Comparison of ENCODE assay signal across 9 cellular contexts in the genomic region with DNA sequence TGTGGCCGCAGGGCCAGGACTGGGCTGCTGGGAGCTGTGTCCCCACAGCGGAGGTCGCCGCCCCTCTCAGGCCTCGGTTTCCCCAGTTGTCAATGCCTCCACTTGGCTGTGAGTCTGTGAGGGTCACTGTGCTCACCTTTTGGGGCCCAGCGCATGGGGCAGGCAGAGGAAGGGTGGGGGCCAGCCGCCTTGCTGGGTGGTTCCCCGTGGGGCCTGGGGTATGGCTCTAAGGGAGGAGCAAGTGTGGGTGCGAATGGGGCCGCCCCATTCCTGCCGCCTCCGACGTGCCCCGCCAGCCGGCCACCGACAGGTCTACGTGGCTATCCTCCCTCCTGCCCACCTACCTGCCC. TPM values are rescaled to one million over a fixed set of nuclear protein-coding genes. Genes with fewer than 3 reads are reported as not detected.
DNase-seq lines count a peak whose midpoint lies in the region; ATAC-seq and TF ChIP-seq lines count a peak whose summit lies in the region.
"Had no signal": no experiment of that assay in that cellular context is flagged by ENCODE, and none has a peak within 500 bp of the region (broad histone marks: within the 10 kb centered on the region; RNA-seq: fewer than 3 reads in every experiment).

No MANE protein-coding gene starts in this region.

- H3K4me3 ChIP-seq in AG04449 (ENCODE audit: low read depth, low read length) (peak overlapping the region; percentile 57), IMR-90 (ENCODE audit: insufficient read depth, low read depth, low read length) (0 out of 2 replicates have a peak overlapping the region, but pooled peaks have one; percentile 32), coronary artery (peak overlapping the region; percentile 75), lower leg skin (ENCODE audit: low read depth, poor library complexity, severe bottlenecking) (no peak overlapping the region)

- TF ChIP-seq POLR2A in IMR-90 (IDR thresholded peaks at IDR 0.05; ENCODE audit: low read depth, low read length) (no peak), lower leg skin (IDR thresholded peaks at IDR 0.05) (no peak)

- H2AFZ ChIP-seq in IMR-90 (replicated peaks; ENCODE audit: low read length, poor library complexity), result peak overlapping the region; percentile 80

- no peaks in the 10 kb centered on the region for H3K9me3 ChIP-seq in IMR-90 (ENCODE audit: control insufficient read depth, insufficient read depth, low read length)

- TF ChIP-seq RAD21 in IMR-90 (IDR thresholded peaks at IDR 0.05; ENCODE audit: low read length), result no peak

- H2BK20ac ChIP-seq in IMR-90 (ENCODE audit: low read depth, low read length), result no peak overlapping the region

- no peak for DNase-seq in AG04449 (ENCODE audit: low read depth, low spot score)
- DNase-seq in IMR-90, result no peak
- DNase-seq in coronary artery (ENCODE audit: low spot score), result no peak
- DNase-seq in neural crest cell (ENCODE audit: low read depth, low spot score), result no peak
- no peak for DNase-seq in lower leg skin (ENCODE audit: low spot score in 2 of 2)
- DNase-seq in occipital lobe (lab: John Stamatoyannopoulos, UW), result no peak
- DNase-seq in C1 segment of cervical spinal cord (lab: John Stamatoyannopoulos, UW), result no peak

- H3K18ac ChIP-seq in IMR-90 (ENCODE audit: low read depth, low read length), result no peak overlapping the region

- no peaks in the 10 kb centered on the region for H3K9me1 ChIP-seq in IMR-90 (ENCODE audit: insufficient read depth, low read length)

- TF ChIP-seq CTCF in AG04449 (IDR thresholded peaks at IDR 0.05; ENCODE audit: insufficient read depth, low read length, missing control alignments), result no peak
- no peak for TF ChIP-seq CTCF in IMR-90 (conservative IDR thresholded peaks at IDR 0.05; ENCODE audit: low read depth, low read length)
- TF ChIP-seq CTCF in coronary artery (IDR thresholded peaks at IDR 0.05), result no peak
- TF ChIP-seq CTCF in neural crest cell (conservative IDR thresholded peaks at IDR 0.05), result no peak
- TF ChIP-seq CTCF in lower leg skin (IDR thresholded peaks at IDR 0.05), result no peak

- H3K4me1 Mint-ChIP-seq in neural crest cell, result peaks cover 10% of the 10 kb centered on the region

- BruUV-seq in IMR-90 (replicated peaks; lab: Mats Ljungman, UMichigan), result no TSS peak

- intact Hi-C loops in IMR-90 (cut with micrococcal nuclease) (no loop called here), lower leg skin (cut with DNase I; ENCODE audit: low total_unique reads) (no loop called here)

- no peaks in the 10 kb centered on the region for H4K20me1 ChIP-seq in IMR-90 (ENCODE audit: insufficient read depth, low read length)

- peak overlapping the region; percentile 60 for H2AK9ac ChIP-seq in IMR-90 (replicated peaks; ENCODE audit: low read depth, low read length, poor library complexity)

- no peaks in the 10 kb centered on the region for H3K27me3 ChIP-seq in IMR-90 (ENCODE audit: control insufficient read depth, insufficient read depth, low read length)

- no peak overlapping the region for H3K9ac ChIP-seq in IMR-90 (ENCODE audit: low read depth, low read length)

- no peaks in the 10 kb centered on the region for H3K36me3 Mint-ChIP-seq in neural crest cell (ENCODE audit: low read depth)

- H3K27ac ChIP-seq in IMR-90 (ENCODE audit: insufficient read depth, low read length) (no peak overlapping the region), coronary artery (peak overlapping the region; percentile 33 to 72)

- no peak overlapping the region for H2BK5ac ChIP-seq in IMR-90 (ENCODE audit: low read depth, low read length, poor library complexity, severe bottlenecking)

- H3K9me3 Mint-ChIP-seq in neural crest cell, result no peaks in the 10 kb centered on the region

- 57% methylated on average over 2 of the region's 17 CpGs; no CpG with 5 or more reads in 1 of the 2 experiments for WGBS in IMR-90 (ENCODE audit: extremely low coverage in 2 of 2, insufficient read length in 1 of 2), 2 experiments
- 34 to 46% methylated on average over 4 to 16 of the region's 17 CpGs for WGBS in lower leg skin, 2 donors

- no peak overlapping the region; the same call in none of the 2 replicates for H2AK5ac ChIP-seq in IMR-90 (ENCODE audit: low read depth, low read length)

- H3K56ac ChIP-seq in IMR-90 (ENCODE audit: extremely low read depth, insufficient read depth, low read length), result no peak overlapping the region

- H3K4me3 Mint-ChIP-seq in neural crest cell, result peak overlapping the region; percentile 70

- dilution Hi-C loops in IMR-90 (cut with HindIII; ENCODE audit: low sequenced_read_pairs, unreplicated experiment), result no loop called here

- H3K4ac ChIP-seq in IMR-90 (ENCODE audit: low read depth, low read length), result no peak overlapping the region

- H3K23ac ChIP-seq in IMR-90 (ENCODE audit: low read depth, low read length), result no peak overlapping the region

- no peak overlapping the region for H2BK120ac ChIP-seq in IMR-90 (ENCODE audit: low read depth, low read length)

- H3K27ac Mint-ChIP-seq in neural crest cell (ENCODE audit: unreplicated experiment), result no peak overlapping the region

- in situ Hi-C loops in IMR-90 (cut with MboI; ENCODE audit: low sequenced_read_pairs), result no loop called here

- no peak overlapping the region for H3K14ac ChIP-seq in IMR-90 (replicated peaks; ENCODE audit: low read depth, low read length)

- peaks cover 7% of the 10 kb centered on the region for H3K4me1 ChIP-seq in IMR-90 (ENCODE audit: control insufficient read depth, insufficient read depth, low read length)

- peaks cover 0 to 7% of the 10 kb centered on the region in 2 experiments; a peak in 3 of 4 replicates for H3K79me1 ChIP-seq in IMR-90 (ENCODE audit: low read depth in 1 of 2, low read length in 2 of 2)

- peak overlapping the region; percentile 92; the same call in 1 of the 2 replicates for H3K4me2 ChIP-seq in IMR-90 (ENCODE audit: low read depth, low read length)

- peaks cover under 1% of the 10 kb centered on the region; the same call in 1 of the 2 replicates for H3K36me3 ChIP-seq in IMR-90 (ENCODE audit: control insufficient read depth, insufficient read depth, low read length)

- no peak overlapping the region for H4K8ac ChIP-seq in IMR-90 (ENCODE audit: low read depth in 2 of 2, low read length in 2 of 2)

- POLR2A ChIA-PET in AG04449 (lab: Yijun Ruan, JAX) (no interaction called here), IMR-90 (lab: Charles Lee; ENCODE audit: unreplicated experiment) (no interaction called here)

- H3K27me3 Mint-ChIP-seq in neural crest cell (ENCODE audit: low read depth), result peaks cover 20% of the 10 kb centered on the region

- no peak for ATAC-seq in IMR-90 (ENCODE audit: low read depth)
- no peak for ATAC-seq in GM19035 (IDR thresholded peaks at IDR 0.05; ENCODE audit: unreplicated experiment)

- CTCF ChIA-PET in AG04449 (lab: Yijun Ruan, JAX), result no interaction called here
- CTCF ChIA-PET in IMR-90 (lab: Yijun Ruan, JAX), result no interaction called here

- H4K91ac ChIP-seq in IMR-90 (ENCODE audit: insufficient read depth, low read depth, low read length), result no peak overlapping the region; the same call in 1 of the 2 replicates

- H2BK15ac ChIP-seq in IMR-90 (ENCODE audit: low read depth, low read length), result no peak overlapping the region

- H4K5ac ChIP-seq in IMR-90 (ENCODE audit: low read depth, low read length), result no peak overlapping the region

TF ChIP-seq in IMR-90, 13 proteins besides CTCF, POLR2A, EP300 and RAD21 (continues in another document):
- no peak for TF ChIP-seq FOS (IDR thresholded peaks at IDR 0.05; ENCODE audit: low read depth, low read length)
- no peak for TF ChIP-seq MAZ (IDR thresholded peaks at IDR 0.05; ENCODE audit: borderline replicate concordance, low read depth, low read length)
- TF ChIP-seq NFE2L2 (IDR thresholded peaks at IDR 0.05; ENCODE audit: low read depth, low read length), result no peak
- no peak for TF ChIP-seq CHD1 (IDR thresholded peaks at IDR 0.05; ENCODE audit: low read depth, low read length)
- no peak for TF ChIP-seq CEBPB (IDR thresholded peaks at IDR 0.05; ENCODE audit: low read depth, low read length)

RNA-seq across cellular contexts. Expression of gene FGF22, which starts 0.8 kb away (rescaled TPM):
- total RNA-seq in IMR-90 (2012; rRNA removed) (not detected in 2 replicates), neural crest cell (0.51 and 0.84 TPM in 2 replicates), lower leg skin (10 to 100 TPM; 16.1 to 41.8 (median 25.6) TPM), occipital lobe (0.62 TPM)
- 0.14 and 0.24 TPM in 2 replicates for polyA plus RNA-seq in IMR-90 (2012; rRNA removed)
- polyA plus RNA-seq in IMR-90 (2012; cell fraction: cytosol; rRNA removed), result 0.21 and 0.22 TPM in 2 replicates
- 0.40 and 2.1 TPM in 2 replicates for polyA plus RNA-seq in IMR-90 (2012; cell fraction: nucleus; rRNA removed; ENCODE audit: low replicate concordance)
- total RNA-seq: Daoy had no signal

RNA-seq across cellular contexts. Expression of gene POLRMT, which starts 5.5 kb away (rescaled TPM):
- total RNA-seq in IMR-90 (2012; rRNA removed), result 9.9 and 10.3 TPM in 2 replicates
- polyA plus RNA-seq in IMR-90 (2012; rRNA removed), result 29.6 and 44.6 TPM in 2 replicates
- polyA plus RNA-seq in IMR-90 (2012; cell fraction: cytosol; rRNA removed), result 13.8 and 22.8 TPM in 2 replicates
- polyA plus RNA-seq in IMR-90 (2012; cell fraction: nucleus; rRNA removed; ENCODE audit: low replicate concordance), result 96.1 and 272 TPM in 2 replicates
- total RNA-seq in neural crest cell, result 69.7 and 71.1 TPM in 2 replicates
- 10 to 100 TPM; 37.8 to 61.1 (median 46.9) TPM for total RNA-seq in lower leg skin
- total RNA-seq in occipital lobe, result 12.5 TPM

RNA-seq across cellular contexts. Expression of gene RNF126, which starts 24.1 kb away (rescaled TPM):
- total RNA-seq in IMR-90 (2012; rRNA removed) (7.0 and 8.6 TPM in 2 replicates), neural crest cell (50.6 and 55.9 TPM in 2 replicates), lower leg skin (100 to 1,000 TPM in 3 of 4 donors, 10 to 100 TPM in 1; 96.6 to 156 (median 126) TPM), occipital lobe (10.8 TPM)
- 25.8 and 27.4 TPM in 2 replicates for polyA plus RNA-seq in IMR-90 (2012; rRNA removed)
- polyA plus RNA-seq in IMR-90 (2012; cell fraction: cytosol; rRNA removed), result 32.5 and 45.6 TPM in 2 replicates
- polyA plus RNA-seq in IMR-90 (2012; cell fraction: nucleus; rRNA removed; ENCODE audit: low replicate concordance), result 38.8 and 87.7 TPM in 2 replicates

RNA-seq across cellular contexts. Expression of gene FSTL3, which starts 37.3 kb away (rescaled TPM):
- total RNA-seq in IMR-90 (2012; rRNA removed) (32.3 and 39.4 TPM in 2 replicates), neural crest cell (7.7 and 8.9 TPM in 2 replicates), lower leg skin (10 to 100 TPM; 14.4 to 51.6 (median 43.5) TPM), occipital lobe (3.3 TPM)
- polyA plus RNA-seq in IMR-90 (2012; rRNA removed), result 76.9 and 107 TPM in 2 replicates
- polyA plus RNA-seq in IMR-90 (2012; cell fraction: cytosol; rRNA removed), result 42.3 and 113 TPM in 2 replicates
- 262 and 579 TPM in 2 replicates for polyA plus RNA-seq in IMR-90 (2012; cell fraction: nucleus; rRNA removed; ENCODE audit: low replicate concordance)

RNA-seq across cellular contexts. Expression of gene HCN2, which starts 49.2 kb away (rescaled TPM):
- total RNA-seq in IMR-90 (2012; rRNA removed), result 0.56 and 0.72 TPM in 2 replicates
- 2.0 and 2.6 TPM in 2 replicates for polyA plus RNA-seq in IMR-90 (2012; rRNA removed)
- polyA plus RNA-seq in IMR-90 (2012; cell fraction: cytosol; rRNA removed), result 1.5 and 5.2 TPM in 2 replicates
- 1.3 and 4.0 TPM in 2 replicates for polyA plus RNA-seq in IMR-90 (2012; cell fraction: nucleus; rRNA removed; ENCODE audit: low replicate concordance)
- 0.71 and 0.84 TPM in 2 replicates for total RNA-seq in neural crest cell
- 1 to 10 TPM in 2 of 4 donors, under 1 TPM in 2; 0.21 to 1.7 (median 1.1) TPM for total RNA-seq in lower leg skin
- total RNA-seq in occipital lobe, result 8.0 TPM
